ENCODE assay signal across 10 cellular contexts in genomic region chr20:51536116-51537069, GRCh38. TPM values are rescaled to one million over a fixed set of nuclear protein-coding genes. Genes with fewer than 3 reads are reported as not detected.
DNase-seq lines count a peak whose midpoint lies in the region; ATAC-seq, FAIRE-seq and TF ChIP-seq lines count a peak whose summit lies in the region.
"Had no signal": no experiment of that assay in that cellular context is flagged by ENCODE, and none has a peak within 500 bp of the region (broad histone marks: within the 10 kb centered on the region; RNA-seq: fewer than 3 reads in every experiment).

No MANE protein-coding gene starts in this region.

- H3K27me3 Mint-ChIP-seq in CD8-positive, alpha-beta T cell (ENCODE audit: low read depth): no peaks in the 10 kb centered on the region
- H3K27me3 Mint-ChIP-seq in IgD-negative memory B cell: no peaks in the 10 kb centered on the region

- no peak for DNase-seq in CD8-positive, alpha-beta T cell
- no peak for DNase-seq in effector memory CD4-positive, alpha-beta T cell
- no peak for DNase-seq in aorta
- DNase-seq in H54 (ENCODE audit: insufficient read length, low spot score): no peak
- no peak for DNase-seq in WERI-Rb-1

- peaks cover 100% of the 10 kb centered on the region for H3K79me2 ChIP-seq in OCI-LY3 (ENCODE audit: low read length)

- no peak overlapping the region for H2AFZ ChIP-seq in OCI-LY3 (ENCODE audit: low read depth, low read length)

- no peaks in the 10 kb centered on the region for H3K27me3 ChIP-seq in CD8-positive, alpha-beta T cell (ENCODE audit: insufficient read depth, low read length)
- H3K27me3 ChIP-seq in OCI-LY3 (ENCODE audit: low read depth, low read length): no peaks in the 10 kb centered on the region
- H3K27me3 ChIP-seq in effector memory CD4-positive, alpha-beta T cell (replicated peaks; ENCODE audit: control insufficient read depth, insufficient read depth, low read length, poor library complexity, severe bottlenecking): no peaks in the 10 kb centered on the region
- no peaks in the 10 kb centered on the region for H3K27me3 ChIP-seq in aorta (ENCODE audit: control insufficient read depth in 1 of 2, insufficient read depth in 2 of 2, low read length in 1 of 2)
- H3K27me3 ChIP-seq in WERI-Rb-1 (ENCODE audit: insufficient read depth, low read depth, severe bottlenecking): peaks cover 88% of the 10 kb centered on the region

- no peak overlapping the region for H3K9ac ChIP-seq in OCI-LY3 (ENCODE audit: low read length)

- no peak overlapping the region for H3K27ac ChIP-seq in CD8-positive, alpha-beta T cell (ENCODE audit: low read depth, low read length)
- H3K27ac ChIP-seq in OCI-LY3 (ENCODE audit: low read length): no peak overlapping the region
- peak overlapping the region; percentile 6 for H3K27ac ChIP-seq in effector memory CD4-positive, alpha-beta T cell (ENCODE audit: insufficient read depth, low read length, poor library complexity, severe bottlenecking)
- no peak overlapping the region for H3K27ac ChIP-seq in aorta (ENCODE audit: low read depth in 1 of 2, low read length in 2 of 2)
- no peak overlapping the region for H3K27ac ChIP-seq in WERI-Rb-1

- FAIRE-seq in H54 (lab: Jason Lieb, UNC): no peak
- FAIRE-seq: K562 had no signal

- no peak for TF ChIP-seq CTCF in CD8-positive, alpha-beta T cell (IDR thresholded peaks at IDR 0.05)
- TF ChIP-seq CTCF in OCI-LY3 (IDR thresholded peaks at IDR 0.05; ENCODE audit: low read depth, low read length) (no peak), WERI-Rb-1 (IDR thresholded peaks at IDR 0.05; ENCODE audit: low read depth, low read length) (no peak)

- POLR2A ChIA-PET in CD8-positive, alpha-beta T cell (lab: Charles Lee): interaction anchor here (1.1 to 1.7 kb wide), 4 partner anchors 10 to 41 kb away, joined by 3 to 5 read pairs (median 4); no protein-coding TSS in a partner anchor

- ATAC-seq in CD8-positive, alpha-beta T cell: no peak
- ATAC-seq in HG03108 (IDR thresholded peaks at IDR 0.05; ENCODE audit: unreplicated experiment): no peak
- no peak for ATAC-seq in aorta (ENCODE audit: low FRiP score)
- ATAC-seq: K562 had no signal

- H4K20me1 ChIP-seq in OCI-LY3 (ENCODE audit: insufficient read depth, low read length): peaks cover 62% of the 10 kb centered on the region

- peak overlapping the region; percentile 1 for H3K4me3 ChIP-seq in CD8-positive, alpha-beta T cell (ENCODE audit: low read depth, low read length)
- H3K4me3 ChIP-seq in OCI-LY3 (ENCODE audit: low read length): no peak overlapping the region
- H3K4me3 ChIP-seq in effector memory CD4-positive, alpha-beta T cell (ENCODE audit: insufficient read depth, low read depth, low read length, poor library complexity, severe bottlenecking): peak overlapping the region; percentile 6
- no peak overlapping the region for H3K4me3 ChIP-seq in aorta (ENCODE audit: low read length in 2 of 2)
- H3K4me3 ChIP-seq in WERI-Rb-1 (ENCODE audit: low read depth, low read length): no peak overlapping the region
- H3K4me3 ChIP-seq: K562, skin epidermis had no signal

- H3K36me3 ChIP-seq in CD8-positive, alpha-beta T cell (ENCODE audit: insufficient read depth, low read length): no peaks in the 10 kb centered on the region
- peaks cover 59% of the 10 kb centered on the region for H3K36me3 ChIP-seq in OCI-LY3 (replicated peaks; ENCODE audit: low read depth, low read length)
- H3K36me3 ChIP-seq in effector memory CD4-positive, alpha-beta T cell (ENCODE audit: control insufficient read depth, insufficient read depth, low read length): peaks cover 4% of the 10 kb centered on the region
- no peaks in the 10 kb centered on the region for H3K36me3 ChIP-seq in aorta (ENCODE audit: control insufficient read depth in 1 of 2, insufficient read depth in 2 of 2, low read length in 1 of 2)
- H3K36me3 ChIP-seq in WERI-Rb-1: no peaks in the 10 kb centered on the region

- peaks cover 59% of the 10 kb centered on the region for H3K36me3 Mint-ChIP-seq in CD8-positive, alpha-beta T cell
- peaks cover 8% of the 10 kb centered on the region for H3K36me3 Mint-ChIP-seq in IgD-negative memory B cell

- H3K4me1 Mint-ChIP-seq in CD8-positive, alpha-beta T cell (ENCODE audit: low read depth): peaks cover 95% of the 10 kb centered on the region
- peaks cover 56 to 65% (median 60%) of the 10 kb centered on the region in 3 donors for H3K4me1 Mint-ChIP-seq in IgD-negative memory B cell

- no peak for TF ChIP-seq POLR2A in H54 (IDR thresholded peaks at IDR 0.05; ENCODE audit: low read depth, low read length)

- 91% methylated on average over 6 of the region's 6 CpGs for WGBS in aorta, 2 donors

- peak overlapping the region; percentile 72 for H3K27ac Mint-ChIP-seq in CD8-positive, alpha-beta T cell
- peak overlapping the region in 2 of 3 donors; percentile 10 to 41 for H3K27ac Mint-ChIP-seq in IgD-negative memory B cell

- H3K4me2 ChIP-seq in OCI-LY3 (ENCODE audit: low read length): peak overlapping the region; percentile 12; the same call in 1 of the 2 replicates

- intact Hi-C loops in CD8-positive, alpha-beta T cell (cut with DNase I, micrococcal nuclease): no loop called here
- intact Hi-C loops in aorta (cut with DNase I): no loop called here

- peak overlapping the region; percentile 49 for H3K4me3 Mint-ChIP-seq in CD8-positive, alpha-beta T cell
- peak overlapping the region in 3 of 4 donors; percentile 5 to 78 (median 41) for H3K4me3 Mint-ChIP-seq in IgD-negative memory B cell

- no peaks in the 10 kb centered on the region for H3K9me3 ChIP-seq in CD8-positive, alpha-beta T cell (ENCODE audit: low read length)
- H3K9me3 ChIP-seq in OCI-LY3 (ENCODE audit: insufficient read depth, low read length) (no peaks in the 10 kb centered on the region), aorta (ENCODE audit: control insufficient read depth, low read length) (no peaks in the 10 kb centered on the region), WERI-Rb-1 (ENCODE audit: severe bottlenecking) (peaks cover 4% of the 10 kb centered on the region)
- no peaks in the 10 kb centered on the region for H3K9me3 ChIP-seq in effector memory CD4-positive, alpha-beta T cell (ENCODE audit: control insufficient read depth, low read length)

- H3K9me3 Mint-ChIP-seq in CD8-positive, alpha-beta T cell: no peaks in the 10 kb centered on the region
- no peaks in the 10 kb centered on the region for H3K9me3 Mint-ChIP-seq in IgD-negative memory B cell

- CTCF ChIA-PET in CD8-positive, alpha-beta T cell (lab: Charles Lee): interaction anchor here (1.0 to 1.2 kb wide), 4 partner anchors 10 to 58 kb away, joined by 3 to 6 read pairs (median 3); no protein-coding TSS in a partner anchor

- H3K4me1 ChIP-seq in CD8-positive, alpha-beta T cell (ENCODE audit: insufficient read depth, low read length): peaks cover 91% of the 10 kb centered on the region
- H3K4me1 ChIP-seq in OCI-LY3 (ENCODE audit: low read length) (peaks cover 91% of the 10 kb centered on the region), aorta (ENCODE audit: control insufficient read depth in 1 of 2, insufficient read depth in 2 of 2, low read length in 2 of 2) (no peaks in the 10 kb centered on the region)
- peaks cover 66% of the 10 kb centered on the region for H3K4me1 ChIP-seq in effector memory CD4-positive, alpha-beta T cell (ENCODE audit: control insufficient read depth, insufficient read depth, low read length, poor library complexity, severe bottlenecking)

RNA-seq across cellular contexts. Expression of gene NFATC2, which starts 6.1 kb away (rescaled TPM):
- total RNA-seq in CD8-positive, alpha-beta T cell: 10 to 100 TPM; 32.6 to 34.9 TPM
- polyA plus RNA-seq in IgD-negative memory B cell (17.4 TPM), aorta (1 to 10 TPM; 1.7 to 3.1 TPM)
- 10 to 100 TPM; 11.7 to 13.0 TPM for total RNA-seq in aorta

Comparison
In these comparisons a context has a peak if more than half of its experiments do, and no peak if none do; other contexts are left out.
1. H3K4me3 ChIP-seq: peak in CD8-positive, alpha-beta T cell (single experiment) and effector memory CD4-positive, alpha-beta T cell (single experiment); none in OCI-LY3 (single experiment), aorta (0 of 2) and WERI-Rb-1 (single experiment).